Comparison of ENCODE assay signal across 1 cellular context in genomic region chr19:40249201-40249600, GRCh38.
TF ChIP-seq lines count a peak whose summit lies in the region.

No MANE protein-coding gene starts in this region.

TF ChIP-seq in K562, 482 proteins besides CTCF, POLR2A, EP300 and RAD21:
- TF ChIP-seq ERF (CRISPR knock-in tag; IDR thresholded peaks at IDR 0.05): no peak
- TF ChIP-seq, protein P1, sequence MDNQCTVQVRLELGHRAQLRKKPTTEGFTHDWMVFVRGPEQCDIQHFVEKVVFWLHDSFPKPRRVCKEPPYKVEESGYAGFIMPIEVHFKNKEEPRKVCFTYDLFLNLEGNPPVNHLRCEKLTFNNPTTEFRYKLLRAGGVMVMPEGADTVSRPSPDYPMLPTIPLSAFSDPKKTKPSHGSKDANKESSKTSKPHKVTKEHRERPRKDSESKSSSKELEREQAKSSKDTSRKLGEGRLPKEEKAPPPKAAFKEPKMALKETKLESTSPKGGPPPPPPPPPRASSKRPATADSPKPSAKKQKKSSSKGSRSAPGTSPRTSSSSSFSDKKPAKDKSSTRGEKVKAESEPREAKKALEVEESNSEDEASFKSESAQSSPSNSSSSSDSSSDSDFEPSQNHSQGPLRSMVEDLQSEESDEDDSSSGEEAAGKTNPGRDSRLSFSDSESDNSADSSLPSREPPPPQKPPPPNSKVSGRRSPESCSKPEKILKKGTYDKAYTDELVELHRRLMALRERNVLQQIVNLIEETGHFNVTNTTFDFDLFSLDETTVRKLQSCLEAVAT (IDR thresholded peaks at IDR 0.05): no peak
- no peak for TF ChIP-seq BCOR (IDR thresholded peaks at IDR 0.05)
- TF ChIP-seq FIP1L1 (IDR thresholded peaks at IDR 0.05; ENCODE audit: low read depth, low read length, poor library complexity, severe bottlenecking): no peak
- TF ChIP-seq POLR2G (IDR thresholded peaks at IDR 0.05; ENCODE audit: low read depth, low read length): 0 out of 2 replicates have a peak, but pooled peaks have one; percentile 15
